8 cellular contexts compared by ENCODE assay signal in the genomic region with DNA sequence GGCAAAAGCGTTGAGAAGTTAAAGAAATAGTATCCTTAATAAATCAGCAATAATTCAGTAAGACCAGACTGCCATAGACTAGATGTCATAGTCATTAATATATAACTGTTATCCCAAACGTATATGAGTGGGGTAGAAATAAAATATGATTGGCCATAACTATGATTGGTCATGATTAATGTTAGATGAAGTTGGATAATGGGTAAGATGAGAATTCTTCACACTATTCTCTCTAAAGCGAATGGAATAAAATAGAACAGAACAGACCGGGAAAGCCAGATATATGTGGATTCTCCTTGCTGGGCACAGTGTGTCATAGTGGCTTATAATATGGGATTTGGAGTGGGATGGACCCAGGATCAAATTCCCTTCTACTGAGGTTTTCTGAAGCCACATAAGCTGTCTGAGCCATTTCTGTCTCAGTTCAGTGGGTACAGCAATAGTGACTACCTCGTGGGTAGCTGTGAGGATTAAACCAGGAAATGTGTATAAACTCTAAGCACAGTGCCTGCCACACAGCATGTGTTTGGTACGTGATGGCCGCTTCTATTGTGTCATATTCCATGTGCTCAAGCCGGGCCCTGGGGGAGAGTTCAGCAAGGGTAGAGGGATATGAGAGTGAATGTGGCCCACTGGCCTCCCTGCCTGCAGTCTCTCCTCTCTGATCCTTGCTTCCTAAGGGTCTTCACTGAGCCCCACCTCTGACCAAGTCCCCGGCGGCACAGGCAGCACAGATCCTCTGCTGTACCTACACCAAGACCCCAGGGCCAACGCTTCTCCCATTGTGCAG. TPM values are rescaled to one million over a fixed set of nuclear protein-coding genes. Genes with fewer than 3 reads are reported as not detected.
DNase-seq lines count a peak whose midpoint lies in the region; ATAC-seq and TF ChIP-seq lines count a peak whose summit lies in the region.

No MANE protein-coding gene starts in this region.

- H3K9me3 ChIP-seq in DND-41 (ENCODE audit: insufficient read depth, low read length, severe bottlenecking), result no peaks in the 10 kb centered on the region
- H3K9me3 ChIP-seq in Loucy (ENCODE audit: insufficient read depth, low read depth, low read length), result no peaks in the 10 kb centered on the region
- no peaks in the 10 kb centered on the region for H3K9me3 ChIP-seq in neural progenitor cell (ENCODE audit: low read depth)

- ATAC-seq in DND-41 (ENCODE audit: insufficient read depth, low read depth) (0 out of 3 replicates have a peak, but pooled peaks have one; percentile 28), HG02840 (IDR thresholded peaks at IDR 0.05; ENCODE audit: low FRiP score, unreplicated experiment) (no peak), HG03571 (IDR thresholded peaks at IDR 0.05; ENCODE audit: unreplicated experiment) (no peak)

- H3K9ac ChIP-seq in DND-41 (ENCODE audit: low read depth, low read length) (no peak overlapping the region), Loucy (ENCODE audit: low read depth, low read length, poor library complexity, severe bottlenecking) (peak overlapping the region; percentile 63), neural progenitor cell (no peak overlapping the region)

- no peaks in the 10 kb centered on the region for H3K4me1 ChIP-seq in DND-41 (ENCODE audit: insufficient read depth, low read length)
- peaks cover 16% of the 10 kb centered on the region for H3K4me1 ChIP-seq in Loucy (ENCODE audit: insufficient read depth, low read length, poor library complexity, severe bottlenecking)
- H3K4me1 ChIP-seq in neural progenitor cell, result no peaks in the 10 kb centered on the region

- H2AFZ ChIP-seq in DND-41 (ENCODE audit: low read depth, low read length), result no peak overlapping the region
- peak overlapping the region; percentile 69 for H2AFZ ChIP-seq in Loucy (ENCODE audit: low read length)
- H2AFZ ChIP-seq in neural progenitor cell (replicated peaks), result no peak overlapping the region

- in situ Hi-C loops in brain microvascular endothelial cell (cut with HindIII; ENCODE audit: low pct_ligation_motif_present, low sequenced_read_pairs), result no loop called here

- H3K27me3 ChIP-seq in DND-41 (ENCODE audit: insufficient read depth, low read length, poor library complexity), result no peaks in the 10 kb centered on the region
- no peaks in the 10 kb centered on the region for H3K27me3 ChIP-seq in Loucy (ENCODE audit: insufficient read depth, low read length, poor library complexity, severe bottlenecking)
- H3K27me3 ChIP-seq in brain microvascular endothelial cell (replicated peaks), result no peaks in the 10 kb centered on the region
- no peaks in the 10 kb centered on the region for H3K27me3 ChIP-seq in neural progenitor cell

- no peaks in the 10 kb centered on the region for H3K36me3 Mint-ChIP-seq in neural progenitor cell

- H3F3A ChIP-seq in Loucy (ENCODE audit: low read depth) (no peaks in the 10 kb centered on the region), neural progenitor cell (ENCODE audit: low read depth) (no peaks in the 10 kb centered on the region)

- peak overlapping the region; percentile 93 for H3K27ac Mint-ChIP-seq in neural progenitor cell

- no peaks in the 10 kb centered on the region for H3K9me3 Mint-ChIP-seq in neural progenitor cell

- DNase-seq in DND-41 (no peak), brain microvascular endothelial cell (no peak), neural progenitor cell (ENCODE audit: low spot score) (no peak), NCI-H524 (lab: John Stamatoyannopoulos, UW) (no peak), mucosa of gallbladder (ENCODE audit: low spot score) (no peak)

- no peaks in the 10 kb centered on the region for H3K9me2 ChIP-seq in Loucy (replicated peaks; ENCODE audit: low read depth, low read length)

- H3K27ac ChIP-seq in DND-41 (ENCODE audit: low read length), result no peak overlapping the region
- peak overlapping the region; percentile 83 for H3K27ac ChIP-seq in brain microvascular endothelial cell
- H3K27ac ChIP-seq in neural progenitor cell, result no peak overlapping the region

- H3K36me3 ChIP-seq in DND-41 (ENCODE audit: insufficient read depth, low read length), result no peaks in the 10 kb centered on the region
- no peaks in the 10 kb centered on the region for H3K36me3 ChIP-seq in Loucy (ENCODE audit: insufficient read depth, low read length)
- H3K36me3 ChIP-seq in brain microvascular endothelial cell (replicated peaks), result no peaks in the 10 kb centered on the region
- H3K36me3 ChIP-seq in neural progenitor cell, result no peaks in the 10 kb centered on the region

- TF ChIP-seq CTCF in DND-41 (IDR thresholded peaks at IDR 0.05; ENCODE audit: borderline replicate concordance, extremely low read depth, low read length, poor library complexity, severe bottlenecking) (no peak), Loucy (conservative IDR thresholded peaks at IDR 0.05; ENCODE audit: low read length) (no peak), brain microvascular endothelial cell (IDR thresholded peaks at IDR 0.05; ENCODE audit: low read depth, low read length, missing control alignments) (no peak), neural progenitor cell (IDR thresholded peaks at IDR 0.05) (no peak)

- H3K79me2 ChIP-seq in DND-41 (ENCODE audit: insufficient read depth, low read length), result no peaks in the 10 kb centered on the region
- no peaks in the 10 kb centered on the region for H3K79me2 ChIP-seq in Loucy (ENCODE audit: insufficient read depth, low read length)
- no peaks in the 10 kb centered on the region for H3K79me2 ChIP-seq in neural progenitor cell (ENCODE audit: low read depth)

- H3K4me3 ChIP-seq in DND-41 (ENCODE audit: low read depth in 1 of 2, low read length in 2 of 2) (no peak overlapping the region), Loucy (ENCODE audit: low read length, poor library complexity, severe bottlenecking) (no peak overlapping the region), brain microvascular endothelial cell (ENCODE audit: low read depth, low read length) (no peak overlapping the region), neural progenitor cell (no peak overlapping the region)

- H3K27me3 Mint-ChIP-seq in neural progenitor cell (ENCODE audit: insufficient read depth, low read depth), result peaks cover 5% of the 10 kb centered on the region

- no peak overlapping the region for H3K4me2 ChIP-seq in DND-41 (ENCODE audit: insufficient read depth, low read length)
- peak overlapping the region; percentile 25 for H3K4me2 ChIP-seq in Loucy (ENCODE audit: low read depth, low read length, poor library complexity, severe bottlenecking)
- no peak overlapping the region for H3K4me2 ChIP-seq in neural progenitor cell

- H4K20me1 ChIP-seq in DND-41 (ENCODE audit: insufficient read depth, low read length), result no peaks in the 10 kb centered on the region
- no peaks in the 10 kb centered on the region for H4K20me1 ChIP-seq in Loucy (ENCODE audit: insufficient read depth, low read length, poor library complexity, severe bottlenecking)
- no peaks in the 10 kb centered on the region for H4K20me1 ChIP-seq in neural progenitor cell (ENCODE audit: low read depth)

- peaks cover 12% of the 10 kb centered on the region for H3K4me1 Mint-ChIP-seq in neural progenitor cell

- H3K4me3 Mint-ChIP-seq in neural progenitor cell, result no peak overlapping the region

RNA-seq across cellular contexts. Expression of gene CETP, which starts 3.6 kb away (rescaled TPM):
- 0.28 TPM in 1 of 2 replicates, not detected in the other for total RNA-seq in neural progenitor cell (ENCODE audit: low replicate concordance)
- 0.26 TPM for total RNA-seq in mucosa of gallbladder

RNA-seq across cellular contexts. Expression of gene NLRC5, which starts 24.0 kb away (rescaled TPM):
- not detected in 2 replicates for total RNA-seq in neural progenitor cell (ENCODE audit: low replicate concordance)
- total RNA-seq in mucosa of gallbladder, result 37.2 TPM

RNA-seq across cellular contexts. Expression of gene HERPUD1, which starts 33.4 kb away (rescaled TPM):
- total RNA-seq in neural progenitor cell (ENCODE audit: low replicate concordance) (16.1 and 18.1 TPM in 2 replicates), mucosa of gallbladder (144 TPM)

Comparison
In these comparisons a context has a peak if more than half of its experiments do, and no peak if none do; other contexts are left out.
1. RNA of gene NLRC5, which starts 24.0 kb away (total RNA-seq): 37.2 TPM in mucosa of gallbladder (single experiment); not detected in neural progenitor cell; every median in the first group is over 10 times any median in the second.